8 cellular contexts compared by ENCODE assay signal in genomic region chr5:142769793-142770649, GRCh38. TPM values are rescaled to one million over a fixed set of nuclear protein-coding genes. Genes with fewer than 3 reads are reported as not detected.
DNase-seq lines count a peak whose midpoint lies in the region; ATAC-seq and TF ChIP-seq lines count a peak whose summit lies in the region.

A gene with protein sequence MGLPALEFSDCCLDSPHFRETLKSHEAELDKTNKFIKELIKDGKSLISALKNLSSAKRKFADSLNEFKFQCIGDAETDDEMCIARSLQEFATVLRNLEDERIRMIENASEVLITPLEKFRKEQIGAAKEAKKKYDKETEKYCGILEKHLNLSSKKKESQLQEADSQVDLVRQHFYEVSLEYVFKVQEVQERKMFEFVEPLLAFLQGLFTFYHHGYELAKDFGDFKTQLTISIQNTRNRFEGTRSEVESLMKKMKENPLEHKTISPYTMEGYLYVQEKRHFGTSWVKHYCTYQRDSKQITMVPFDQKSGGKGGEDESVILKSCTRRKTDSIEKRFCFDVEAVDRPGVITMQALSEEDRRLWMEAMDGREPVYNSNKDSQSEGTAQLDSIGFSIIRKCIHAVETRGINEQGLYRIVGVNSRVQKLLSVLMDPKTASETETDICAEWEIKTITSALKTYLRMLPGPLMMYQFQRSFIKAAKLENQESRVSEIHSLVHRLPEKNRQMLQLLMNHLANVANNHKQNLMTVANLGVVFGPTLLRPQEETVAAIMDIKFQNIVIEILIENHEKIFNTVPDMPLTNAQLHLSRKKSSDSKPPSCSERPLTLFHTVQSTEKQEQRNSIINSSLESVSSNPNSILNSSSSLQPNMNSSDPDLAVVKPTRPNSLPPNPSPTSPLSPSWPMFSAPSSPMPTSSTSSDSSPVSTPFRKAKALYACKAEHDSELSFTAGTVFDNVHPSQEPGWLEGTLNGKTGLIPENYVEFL (plus strand): TSS chr5:142770377. CDS start chr5:142770762, 385 bp downstream.

- peak within 1 kb of the TSS; percentile 99 to 100 for H3K4me3 Mint-ChIP-seq in CD14-positive monocyte

- H3K4me1 Mint-ChIP-seq in CD14-positive monocyte = peaks cover 52% of the 10 kb centered on the region

- no peaks in the 10 kb centered on the region for H3K9me3 Mint-ChIP-seq in CD14-positive monocyte

- intact Hi-C loops in CD14-positive monocyte (cut with micrococcal nuclease) = loop anchor here (5.0 kb wide), 5 partner anchors 37 to 67 kb away; no protein-coding TSS in a partner anchor

- ATAC-seq in GM19328 (IDR thresholded peaks at IDR 0.05; ENCODE audit: unreplicated experiment) = peak; percentile 99
- ATAC-seq in HG03520 (IDR thresholded peaks at IDR 0.05; ENCODE audit: unreplicated experiment) = peak; percentile 98
- peak; percentile 95 for ATAC-seq in left lobe of liver

- DNase-seq in CD14-positive monocyte (ENCODE audit: low spot score) (peak; percentile 95), NCI-H526 treated with DMSO at 0.1 percent for 48 hours (lab: John Stamatoyannopoulos, UW) (peak; percentile 86), dedifferentiated amniotic fluid mesenchymal stem cell (ENCODE audit: extremely low spot score) (peak; percentile 96), left lobe of liver (ENCODE audit: low spot score) (peak; percentile 99)
- peak; percentile 90 for DNase-seq in activated CD4-positive, alpha-beta T cell treated with anti-CD3 and anti-CD28 coated beads, Interleukin-2, amount 50 U/mL, for 1 hour
- peak; percentile 89 for DNase-seq in stimulated activated CD4-positive, alpha-beta T cell treated with anti-CD3 and anti-CD28 coated beads, Interleukin-2, amount 100 ng/mL, for 4 hours (ENCODE audit: low read depth)

- TF ChIP-seq CTCF in CD14-positive monocyte (IDR thresholded peaks at IDR 0.05) = no peak

- peaks cover 16 to 23% of the 10 kb centered on the region in 2 donors for H3K36me3 Mint-ChIP-seq in CD14-positive monocyte

- H3K27ac Mint-ChIP-seq in CD14-positive monocyte = peak within 1 kb of the TSS; percentile 94 to 98 (median 96)

- no peaks in the 10 kb centered on the region for H3K27me3 Mint-ChIP-seq in CD14-positive monocyte (ENCODE audit: low read depth in 3 of 3)

RNA-seq across cellular contexts. Expression of the gene that starts here (rescaled TPM):
- polyA plus RNA-seq in CD14-positive monocyte = 10 to 100 TPM; 26.5 to 28.7 TPM
- total RNA-seq in left lobe of liver = 7.4 TPM

Comparison
In these comparisons a context has a peak if more than half of its experiments do, and no peak if none do; other contexts are left out.
1. Peak in every context shown above with its lines: DNase-seq and ATAC-seq.